19 cellular contexts compared by ENCODE assay signal in the genomic region with DNA sequence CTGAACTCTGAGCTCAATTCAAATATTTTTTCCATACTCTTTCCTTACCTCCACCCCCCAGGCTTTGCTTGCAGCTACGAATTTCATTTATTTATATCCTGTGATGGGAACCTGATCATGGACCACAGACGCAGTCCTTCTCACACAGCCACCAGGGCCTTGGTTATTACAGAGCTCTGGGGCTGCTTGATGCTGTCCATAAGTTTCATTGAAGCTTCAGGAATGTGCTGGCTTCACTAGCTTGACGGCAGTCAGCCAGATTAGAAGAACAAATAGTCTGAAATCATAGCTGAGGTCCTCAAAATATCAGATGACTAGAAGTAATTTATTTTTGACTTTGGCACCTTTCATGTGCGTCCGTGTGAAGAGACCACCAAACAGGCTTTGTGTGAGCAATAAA.
A peak's percentile ranks its signal among the peaks of the same experiment; 100 is the strongest.
DNase-seq lines count a peak whose midpoint lies in the region; ATAC-seq and TF ChIP-seq lines count a peak whose summit lies in the region.
"Had no signal": no experiment of that assay in that cellular context is flagged by ENCODE, and none has a peak within 500 bp of the region (broad histone marks: within the 10 kb centered on the region; RNA-seq: fewer than 3 reads in every experiment).

No MANE protein-coding gene starts in this region.

- TF ChIP-seq CTCF in heart left ventricle (IDR thresholded peaks at IDR 0.05): no peak
- TF ChIP-seq CTCF in left lung (IDR thresholded peaks at IDR 0.05): no peak
- no peak for TF ChIP-seq CTCF in upper lobe of right lung (IDR thresholded peaks at IDR 0.05)

- H3K4me3 ChIP-seq in heart left ventricle (no peak overlapping the region), left lung (no peak overlapping the region), upper lobe of right lung (no peak overlapping the region)
- H3K4me3 ChIP-seq: Peyer's patch, SJSA1 had no signal

- intact Hi-C loops in heart left ventricle (cut with DNase I) (loop anchor here in 1 of 10 donors (5.0 kb wide), 1 partner anchor 385 kb away; no protein-coding TSS in a partner anchor), left lung (cut with DNase I) (no loop called here), upper lobe of right lung (cut with DNase I) (no loop called here)

- ATAC-seq in heart left ventricle: peak; percentile 70 to 89 (median 80)
- ATAC-seq in left lung: peak; percentile 38
- peak; percentile 59 for ATAC-seq in upper lobe of right lung

- DNase-seq in astrocyte of the hippocampus (ENCODE audit: low read depth, low spot score) (peak; percentile 16), heart left ventricle (no peak), left lung (no peak), upper lobe of right lung (no peak), NOMO-1 treated with dmso at 0.1 percent for 144 hours (lab: John Stamatoyannopoulos, UW; ENCODE audit: unreplicated experiment) (no peak), NCI-H1436 treated with DMSO at 0.1 percent for 48 hours (lab: John Stamatoyannopoulos, UW) (no peak)
- DNase-seq in stimulated activated naive CD4-positive, alpha-beta T cell treated with Interleukin-2 at 50 U/mL for 16 hours (lab: John Stamatoyannopoulos, UW): no peak
- DNase-seq: CD4-positive, CD25-positive, alpha-beta regulatory T cell; DMS79; KBM-7; NCI-H1092 treated with DMSO at 0.1 percent for 48 hours; NCI-H146; NCI-H2029 treated with DMSO at 0.1 percent for 48 hours; NCI-H2171; NCI-H345; NCI-H524 treated with DMSO at 0.1 percent for 48 hours; NCI-H82; Peyer's patch had no signal

- H3K27ac ChIP-seq in heart left ventricle: no peak overlapping the region
- H3K27ac ChIP-seq in left lung: no peak overlapping the region
- no peak overlapping the region for H3K27ac ChIP-seq in upper lobe of right lung
- H3K27ac ChIP-seq: Peyer's patch, SJSA1 had no signal

- no peaks in the 10 kb centered on the region for H3K9me3 ChIP-seq in heart left ventricle
- no peaks in the 10 kb centered on the region for H3K9me3 ChIP-seq in left lung
- H3K9me3 ChIP-seq in upper lobe of right lung: no peaks in the 10 kb centered on the region
- H3K9me3 ChIP-seq: Peyer's patch, SJSA1 had no signal

- peaks cover 0 to 9% (median 0%) of the 10 kb centered on the region in 9 donors for H3K27me3 ChIP-seq in heart left ventricle
- no peaks in the 10 kb centered on the region for H3K27me3 ChIP-seq in left lung
- no peaks in the 10 kb centered on the region for H3K27me3 ChIP-seq in upper lobe of right lung
- H3K27me3 ChIP-seq: Peyer's patch had no signal

- no peak for TF ChIP-seq POLR2A in heart left ventricle (IDR thresholded peaks at IDR 0.05)

- H3K4me1 ChIP-seq in heart left ventricle: peaks cover 0 to 17% (median 2%) of the 10 kb centered on the region in 12 donors
- no peaks in the 10 kb centered on the region for H3K4me1 ChIP-seq in left lung
- no peaks in the 10 kb centered on the region for H3K4me1 ChIP-seq in upper lobe of right lung
- H3K4me1 ChIP-seq: Peyer's patch, SJSA1 had no signal

- H3K36me3 ChIP-seq in heart left ventricle: no peaks in the 10 kb centered on the region
- H3K36me3 ChIP-seq in left lung: no peaks in the 10 kb centered on the region
- no peaks in the 10 kb centered on the region for H3K36me3 ChIP-seq in upper lobe of right lung
- H3K36me3 ChIP-seq: Peyer's patch, SJSA1 had no signal

- 29 to 40% (median 34%) methylated on average over 5 of the region's 5 CpGs for WGBS in heart left ventricle, 4 donors
